8 cellular contexts compared by ENCODE assay signal in genomic region chr5:124599048-124599973, GRCh38.
DNase-seq lines count a peak whose midpoint lies in the region; TF ChIP-seq lines count a peak whose summit lies in the region.

No MANE protein-coding gene starts in this region.

- TF ChIP-seq CTCF in astrocyte of the spinal cord (IDR thresholded peaks at IDR 0.05; ENCODE audit: low read depth, low read length) (no peak), GM13977 (IDR thresholded peaks at IDR 0.05; ENCODE audit: extremely low read depth, insufficient read depth, missing control alignments) (no peak)

- in situ Hi-C loops in astrocyte of the spinal cord (cut with HindIII; ENCODE audit: low sequenced_read_pairs) = no loop called here
- in situ Hi-C loops in GM13977 (cut with MboI; ENCODE audit: low pct_unique_long_range_greater_than_20kb, low sequenced_read_pairs, unreplicated experiment) = no loop called here

- peak; percentile 53 for DNase-seq in NCI-H82 (lab: John Stamatoyannopoulos, UW)
- DNase-seq in NCI-H82 treated with DMSO at 0.1 percent for 48 hours (lab: John Stamatoyannopoulos, UW; ENCODE audit: unreplicated experiment) = no peak
- peak; percentile 76 for DNase-seq in NCI-H1048 (lab: John Stamatoyannopoulos, UW)
- peak; percentile 83 for DNase-seq in astrocyte of the spinal cord (ENCODE audit: low read depth, low spot score)
- DNase-seq in kidney tubule cell (ENCODE audit: low spot score) = peak; percentile 91
- DNase-seq in COR-L47 (lab: John Stamatoyannopoulos, UW) = no peak
- no peak for DNase-seq in GM13977 (ENCODE audit: low spot score)
- no peak for DNase-seq in DMS79 treated with DMSO at 0.1 percent for 48 hours (lab: John Stamatoyannopoulos, UW)

- no peak overlapping the region for H3K4me3 ChIP-seq in astrocyte of the spinal cord (ENCODE audit: low read depth, low read length)

Comparison
In these comparisons a context has a peak if more than half of its experiments do, and no peak if none do; other contexts are left out.
1. DNase-seq: peak in NCI-H82 (single experiment), NCI-H1048 (single experiment), astrocyte of the spinal cord (single experiment) and kidney tubule cell (single experiment); none in NCI-H82 treated with DMSO at 0.1 percent for 48 hours (single experiment), COR-L47 (single experiment), GM13977 (single experiment) and DMS79 treated with DMSO at 0.1 percent for 48 hours (single experiment).